Comparison of ENCODE assay signal across 26 cellular contexts in the genomic region with DNA sequence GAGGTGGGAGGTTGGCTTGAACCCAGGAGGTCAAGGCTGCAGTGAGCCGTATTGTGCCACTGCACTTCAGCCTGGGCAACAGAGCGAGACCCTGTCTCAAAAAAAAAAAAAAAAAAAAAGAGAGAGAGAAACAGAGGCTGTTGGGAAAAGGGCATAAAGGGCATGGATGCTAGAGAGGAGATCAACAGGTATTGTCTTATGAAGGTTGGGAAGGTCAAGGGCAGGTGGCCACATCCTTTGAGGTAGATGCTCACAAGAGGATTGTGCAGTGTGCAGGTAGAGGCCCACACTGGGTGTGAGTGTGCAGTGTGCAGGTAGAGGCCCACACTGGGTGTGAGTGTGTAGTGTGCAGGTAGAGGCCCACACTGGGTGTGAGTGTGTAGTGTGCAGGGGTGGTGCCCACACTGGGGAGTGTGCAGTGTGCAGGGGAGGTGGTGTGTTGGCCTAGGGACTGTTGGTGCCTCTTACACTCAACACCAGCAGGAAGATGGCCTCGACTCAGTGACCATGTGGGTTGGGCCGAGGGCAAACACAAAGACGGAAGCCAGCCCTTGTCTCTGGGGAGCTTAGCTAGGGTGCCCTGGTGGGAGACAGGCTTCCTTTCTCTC.
"Had no signal": no experiment of that assay in that cellular context is flagged by ENCODE, and none has a peak within 500 bp of the region (broad histone marks: within the 10 kb centered on the region; RNA-seq: fewer than 3 reads in every experiment).

No MANE protein-coding gene starts in this region.

- H3K27me3 ChIP-seq: colonic mucosa, gastroesophageal sphincter, heart left ventricle, hepatocyte, ovary, thyroid gland had no signal

- H3K36me3 ChIP-seq: colonic mucosa, gastroesophageal sphincter, heart left ventricle, ovary, sigmoid colon, stomach, thyroid gland had no signal

- H3K4me3 ChIP-seq: colonic mucosa, gastroesophageal sphincter, heart left ventricle, hepatocyte, ovary, psoas muscle, sigmoid colon, stomach, thyroid gland had no signal

- DNase-seq: colonic mucosa; effector CD8-positive, alpha-beta T cell; endodermal cell; foreskin fibroblast; kidney; mesendoderm; midbrain; naive thymus-derived CD4-positive, alpha-beta T cell; occipital lobe; ovary; sigmoid colon; stimulated activated CD4-positive, alpha-beta T cell treated with anti-CD3 and anti-CD28 coated beads, Interleukin-2, amount 100 ng/mL, for 24 hours; stimulated activated CD4-positive, alpha-beta T cell treated with anti-CD3 and anti-CD28 coated beads, Interleukin-4, amount 100 ng/mL, for 24 hours; stimulated activated naive CD4-positive, alpha-beta T cell treated with Interleukin-2 at 50 U/mL for 16 hours; stomach; thyroid gland; trophoblast cell had no signal

- H3K27ac ChIP-seq: colonic mucosa, epithelial cell of prostate, heart left ventricle, hepatocyte, ovary, psoas muscle, sigmoid colon, stomach, thyroid gland had no signal

- FAIRE-seq: kidney had no signal

- H2AFZ ChIP-seq: hepatocyte had no signal

- ATAC-seq: esophagus mucosa; gastroesophageal sphincter; heart left ventricle; left lobe of liver; naive thymus-derived CD4-positive, alpha-beta T cell; psoas muscle; right cardiac atrium; stimulated activated effector memory CD8-positive, alpha-beta T cell treated with anti-CD3 and anti-CD28 coated beads, Interleukin-12 subunit alpha, Interleukin-12 subunit beta, amount 100 ng/mL, for 72 hours had no signal

- H3K79me2 ChIP-seq: hepatocyte had no signal

- H3K4me2 ChIP-seq: hepatocyte had no signal

- H3K9me3 ChIP-seq: colonic mucosa, gastroesophageal sphincter, heart left ventricle, ovary, psoas muscle, sigmoid colon, stomach, thyroid gland had no signal

- H3K4me1 ChIP-seq: colonic mucosa had no signal
